8 cellular contexts compared by ENCODE assay signal in the genomic region with DNA sequence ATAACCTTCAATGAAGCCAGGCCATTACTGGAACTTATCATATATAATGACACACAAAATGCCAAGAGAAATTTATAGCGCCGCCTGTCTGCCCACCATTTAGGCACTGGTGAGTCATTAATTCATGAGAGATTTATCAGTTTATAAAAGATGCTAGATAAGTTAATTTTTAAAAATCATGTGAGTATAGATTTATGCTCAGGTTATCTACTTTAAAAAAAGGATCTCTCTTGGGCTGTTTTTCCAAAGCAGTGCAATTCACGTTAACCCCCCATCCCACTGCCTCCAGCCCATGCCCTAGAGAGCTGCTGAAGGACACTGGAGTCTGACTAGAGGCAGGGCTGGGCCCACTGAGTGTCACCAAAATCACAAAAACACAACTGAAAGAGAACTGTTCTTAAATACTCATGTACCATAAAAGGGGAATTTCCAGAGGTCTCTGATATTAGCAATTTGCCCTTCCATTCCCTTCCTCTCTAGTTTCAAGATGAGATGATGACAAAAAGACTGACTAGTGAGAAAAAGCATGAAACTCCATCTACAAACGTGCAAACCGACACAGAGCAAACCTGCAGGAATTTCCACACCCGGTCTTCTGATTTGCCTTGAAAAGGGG.
DNase-seq lines count a peak whose midpoint lies in the region; TF ChIP-seq lines count a peak whose summit lies in the region.

No MANE protein-coding gene starts in this region.

- peak; percentile 55 for TF ChIP-seq CTCF in OCI-LY3 (IDR thresholded peaks at IDR 0.05; ENCODE audit: low read depth, low read length)
- no peak for TF ChIP-seq CTCF in brain (conservative IDR thresholded peaks at IDR 0.05)
- TF ChIP-seq CTCF in type B pancreatic cell (conservative IDR thresholded peaks at IDR 0.05) = no peak
- TF ChIP-seq CTCF in glutamatergic neuron (IDR thresholded peaks at IDR 0.05; ENCODE audit: partially characterized antibody, unreplicated experiment) = no peak

- no peaks in the 10 kb centered on the region for H3K9me3 ChIP-seq in OCI-LY3 (ENCODE audit: insufficient read depth, low read length)

- peak overlapping the region; percentile 87 for H3K4me2 ChIP-seq in OCI-LY3 (ENCODE audit: low read length)

- H3K4me3 Mint-ChIP-seq in brain = no peak overlapping the region
- H3K4me3 Mint-ChIP-seq in type B pancreatic cell = peak overlapping the region; percentile 40
- H3K4me3 Mint-ChIP-seq in glutamatergic neuron (ENCODE audit: unreplicated experiment) = no peak overlapping the region

- H3K4me3 ChIP-seq in OCI-LY3 (ENCODE audit: low read length) = peak overlapping the region; percentile 70

- peaks cover 94% of the 10 kb centered on the region for H3K79me2 ChIP-seq in OCI-LY3 (ENCODE audit: low read length)

- peak; percentile 81 for DNase-seq in activated effector memory CD4-positive, alpha-beta T cell treated with anti-CD3 and anti-CD28 coated beads, Interleukin-2, amount 50 U/mL, for 16 hours
- no peak for DNase-seq in activated effector memory CD4-positive, alpha-beta T cell treated with Interleukin-2 at 50 U/mL for 16 hours
- DNase-seq in type B pancreatic cell (ENCODE audit: extremely low spot score, unreplicated experiment) = no peak
- DNase-seq in SKM-1 treated with dmso at 0.1 percent for 144 hours (lab: John Stamatoyannopoulos, UW; ENCODE audit: unreplicated experiment) = no peak
- DNase-seq in glutamatergic neuron = no peak
- no peak for DNase-seq in NCI-H82 (lab: John Stamatoyannopoulos, UW)

- peaks cover 0 to 2% (median 0%) of the 10 kb centered on the region in 5 experiments for H3K9me3 Mint-ChIP-seq in brain
- H3K9me3 Mint-ChIP-seq in type B pancreatic cell = peaks cover 5% of the 10 kb centered on the region
- H3K9me3 Mint-ChIP-seq in glutamatergic neuron (ENCODE audit: unreplicated experiment) = no peaks in the 10 kb centered on the region

- H3K4me1 Mint-ChIP-seq in brain (peaks cover 75% of the 10 kb centered on the region), type B pancreatic cell (ENCODE audit: unreplicated experiment) (peaks cover 31% of the 10 kb centered on the region), glutamatergic neuron (ENCODE audit: low read depth, unreplicated experiment) (peaks cover 6% of the 10 kb centered on the region)

- peaks cover 19% of the 10 kb centered on the region for H3K36me3 ChIP-seq in OCI-LY3 (replicated peaks; ENCODE audit: low read depth, low read length)

- peak overlapping the region; percentile 90 for H3K27ac ChIP-seq in OCI-LY3 (ENCODE audit: low read length)

- H3K27ac Mint-ChIP-seq in brain (peak overlapping the region in 3 of 5 experiments; percentile 9 to 44 (median 40)), type B pancreatic cell (peak overlapping the region; percentile 32), glutamatergic neuron (ENCODE audit: unreplicated experiment) (no peak overlapping the region)

- peaks cover 3% of the 10 kb centered on the region for H3K27me3 Mint-ChIP-seq in brain
- H3K27me3 Mint-ChIP-seq in type B pancreatic cell = no peaks in the 10 kb centered on the region
- peaks cover 5% of the 10 kb centered on the region for H3K27me3 Mint-ChIP-seq in glutamatergic neuron (ENCODE audit: unreplicated experiment)

- H3K36me3 Mint-ChIP-seq in brain = no peaks in the 10 kb centered on the region
- H3K36me3 Mint-ChIP-seq in type B pancreatic cell = peaks cover 19% of the 10 kb centered on the region
- no peaks in the 10 kb centered on the region for H3K36me3 Mint-ChIP-seq in glutamatergic neuron (ENCODE audit: unreplicated experiment)

- H3K27me3 ChIP-seq in OCI-LY3 (ENCODE audit: low read depth, low read length) = no peaks in the 10 kb centered on the region

- H4K20me1 ChIP-seq in OCI-LY3 (ENCODE audit: insufficient read depth, low read length) = peaks cover 9% of the 10 kb centered on the region; the same call in 1 of the 2 replicates

- peaks cover 98% of the 10 kb centered on the region for H3K4me1 ChIP-seq in OCI-LY3 (ENCODE audit: low read length)

- H3K9ac ChIP-seq in OCI-LY3 (ENCODE audit: low read length) = peak overlapping the region; percentile 77

- H2AFZ ChIP-seq in OCI-LY3 (ENCODE audit: low read depth, low read length) = no peak overlapping the region
